11 cellular contexts compared by ENCODE assay signal in the genomic region with DNA sequence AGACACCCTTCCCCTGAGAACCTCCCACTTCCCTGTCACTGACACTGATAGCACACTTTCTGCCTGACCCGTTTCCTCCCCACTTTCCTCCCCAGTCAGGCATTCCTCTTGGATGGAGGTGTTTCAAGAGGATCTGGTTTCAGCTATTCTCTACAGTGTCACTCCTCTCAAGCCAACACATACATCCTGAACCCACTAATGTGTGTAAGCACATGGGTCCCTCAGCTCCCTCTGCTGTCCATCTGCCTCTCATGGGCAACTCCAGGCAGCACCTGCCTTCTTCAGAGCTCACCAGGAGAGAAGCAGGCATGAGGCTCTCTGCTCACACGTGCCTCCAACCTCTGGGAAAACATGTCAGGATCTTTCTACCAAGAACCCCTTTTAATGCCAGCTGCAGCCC.
DNase-seq lines count a peak whose midpoint lies in the region; ATAC-seq, FAIRE-seq and TF ChIP-seq lines count a peak whose summit lies in the region.
"Had no signal": no experiment of that assay in that cellular context is flagged by ENCODE, and none has a peak within 500 bp of the region (broad histone marks: within the 10 kb centered on the region; RNA-seq: fewer than 3 reads in every experiment).

No MANE protein-coding gene starts in this region.

- no peak for TF ChIP-seq CTCF in epithelial cell of esophagus (IDR thresholded peaks at IDR 0.05; ENCODE audit: insufficient read depth, low read depth, low read length, missing control alignments)
- no peak for TF ChIP-seq CTCF in esophagus muscularis mucosa (IDR thresholded peaks at IDR 0.05)

- WGBS in esophagus muscularis mucosa = 41% methylated on average over 2 of the region's 2 CpGs

- in situ Hi-C loops in Caki2 (cut with HindIII; ENCODE audit: low pct_unique_long_range_greater_than_20kb, low sequenced_read_pairs) = no loop called here

- DNase-seq in Caki2 (ENCODE audit: low read depth) = peak; percentile 16
- DNase-seq in epithelial cell of esophagus (ENCODE audit: low read depth) = peak; percentile 6
- DNase-seq in NCI-H774 (lab: John Stamatoyannopoulos, UW) = no peak
- no peak for DNase-seq in esophagus muscularis mucosa (ENCODE audit: extremely low spot score)
- DNase-seq in GM19239 (ENCODE audit: insufficient read length, low spot score) = no peak
- no peak for DNase-seq in LoVo (ENCODE audit: low spot score)
- DNase-seq: GM23248, T-cell had no signal

- no peaks in the 10 kb centered on the region for H3K27me3 ChIP-seq in esophagus muscularis mucosa

- TF ChIP-seq EP300 in esophagus muscularis mucosa (IDR thresholded peaks at IDR 0.05) = no peak

- H3K4me3 ChIP-seq in epithelial cell of esophagus (ENCODE audit: low read length) = no peak overlapping the region
- no peak overlapping the region for H3K4me3 ChIP-seq in esophagus muscularis mucosa
- H3K4me3 ChIP-seq: GM23248 had no signal

- H3K27ac ChIP-seq in esophagus muscularis mucosa (replicated peaks in 1 of 4) = no peak overlapping the region
- H3K27ac ChIP-seq: GM23248 had no signal

- FAIRE-seq in GM19239 (lab: Jason Lieb, UNC) = no peak

- H3K9me3 ChIP-seq in esophagus muscularis mucosa = no peaks in the 10 kb centered on the region

- peak; percentile 75 for ATAC-seq in GM18907 (IDR thresholded peaks at IDR 0.05; ENCODE audit: unreplicated experiment)
- peak; percentile 71 for ATAC-seq in HG03457 (IDR thresholded peaks at IDR 0.05; ENCODE audit: unreplicated experiment)
- ATAC-seq: left lobe of liver, T-cell had no signal

- no peaks in the 10 kb centered on the region for H3K36me3 ChIP-seq in esophagus muscularis mucosa

- no peaks in the 10 kb centered on the region for H3K4me1 ChIP-seq in esophagus muscularis mucosa

- no peak for TF ChIP-seq POLR2A in esophagus muscularis mucosa (IDR thresholded peaks at IDR 0.05; ENCODE audit: low read depth)

- intact Hi-C loops in esophagus muscularis mucosa (cut with DNase I) = no loop called here

Comparison
In these comparisons a context has a peak if more than half of its experiments do, and no peak if none do; other contexts are left out.
1. DNase-seq: peak in Caki2 (single experiment) and epithelial cell of esophagus (single experiment); none in NCI-H774 (single experiment), esophagus muscularis mucosa (single experiment), GM19239 (single experiment) and LoVo (single experiment).